ENCODE assay signal across 12 cellular contexts in genomic region chr15:40746916-40747418, GRCh38. TPM values are rescaled to one million over a fixed set of nuclear protein-coding genes. Genes with fewer than 3 reads are reported as not detected.
A peak's percentile ranks its signal among the peaks of the same experiment; 100 is the strongest.
DNase-seq lines count a peak whose midpoint lies in the region; ATAC-seq lines count a peak whose summit lies in the region.
"Had no signal": no experiment of that assay in that cellular context is flagged by ENCODE, and none has a peak within 500 bp of the region (broad histone marks: within the 10 kb centered on the region; RNA-seq: fewer than 3 reads in every experiment).

No MANE protein-coding gene starts in this region.

- peaks cover 4% of the 10 kb centered on the region for H3K36me3 ChIP-seq in H7 (replicated peaks; ENCODE audit: control insufficient read depth, insufficient read depth, low read length)
- H3K36me3 ChIP-seq in SK-N-MC (ENCODE audit: insufficient read depth, low read length): peaks cover 43% of the 10 kb centered on the region

- H3K4me3 ChIP-seq in H7 (ENCODE audit: insufficient read depth, low read depth, low read length): no peak overlapping the region
- peak overlapping the region; percentile 54 for H3K4me3 ChIP-seq in SK-N-MC
- H3K4me3 ChIP-seq in right cardiac atrium (ENCODE audit: low read length): no peak overlapping the region
- H3K4me3 ChIP-seq: lower lobe of right lung, pancreas had no signal

- H3K27me3 ChIP-seq in H7 (ENCODE audit: control insufficient read depth, insufficient read depth, low read length) (no peaks in the 10 kb centered on the region), right cardiac atrium (ENCODE audit: control insufficient read depth, insufficient read depth) (no peaks in the 10 kb centered on the region)
- H3K27me3 ChIP-seq: foreskin keratinocyte, pancreas had no signal

- H3K27ac ChIP-seq in SK-N-MC (peak overlapping the region; percentile 95), right cardiac atrium (ENCODE audit: low read length) (no peak overlapping the region)
- H3K27ac ChIP-seq: foreskin keratinocyte, pancreas had no signal

- 61% methylated on average over 3 of the region's 3 CpGs for WGBS in right cardiac atrium

- H3K9me3 ChIP-seq in SK-N-MC (ENCODE audit: low read depth, low read length) (no peaks in the 10 kb centered on the region), right cardiac atrium (ENCODE audit: control insufficient read depth, low read length) (no peaks in the 10 kb centered on the region)
- H3K9me3 ChIP-seq: lower lobe of right lung, pancreas had no signal

- DNase-seq in NCI-H82 (lab: John Stamatoyannopoulos, UW) (peak; percentile 20), NCI-H82 treated with DMSO at 0.1 percent for 48 hours (lab: John Stamatoyannopoulos, UW; ENCODE audit: unreplicated experiment) (no peak), H7 (peak; percentile 37), SK-N-MC (ENCODE audit: low read depth, low spot score) (peak; percentile 74), right cardiac atrium (no peak), UCSD-AML1 (lab: John Stamatoyannopoulos, UW; ENCODE audit: unreplicated experiment) (no peak)
- no peak for DNase-seq in effector CD8-positive, alpha-beta T cell (lab: John Stamatoyannopoulos, UW)
- DNase-seq: lower lobe of right lung, NCI-H1048, pancreas had no signal

- H3K9ac ChIP-seq in SK-N-MC (ENCODE audit: insufficient read length): peak overlapping the region; percentile 20

- peaks cover 2% of the 10 kb centered on the region for H3K4me1 ChIP-seq in right cardiac atrium (ENCODE audit: control insufficient read depth, insufficient read depth, low read length)
- H3K4me1 ChIP-seq: pancreas had no signal

- intact Hi-C loops in right cardiac atrium (cut with DNase I): no loop called here

- ATAC-seq in right cardiac atrium (peak; percentile 36 to 48), GM21528 (IDR thresholded peaks at IDR 0.05; ENCODE audit: low FRiP score, unreplicated experiment) (no peak)

RNA-seq across cellular contexts. Expression of gene RMDN3, which starts 8.1 kb away (rescaled TPM):
- 9.6 and 14.2 TPM in 2 replicates for total RNA-seq in H7 (2014; rRNA removed; shearing (Covaris generic))
- 10 to 100 TPM; 15.4 to 21.0 (median 18.0) TPM for total RNA-seq in right cardiac atrium
- polyA plus RNA-seq in right cardiac atrium: 17.6 TPM

RNA-seq across cellular contexts. Expression of gene GCHFR, which starts 16.9 kb away (rescaled TPM):
- total RNA-seq in H7 (2014; rRNA removed; shearing (Covaris generic)): 58.3 and 60.9 TPM in 2 replicates
- 10 to 100 TPM in 1 of 4 donors, 1 to 10 TPM in 3; 6.1 to 11.5 (median 7.6) TPM for total RNA-seq in right cardiac atrium
- polyA plus RNA-seq in right cardiac atrium: 14.9 TPM

RNA-seq across cellular contexts. Expression of gene C15orf62, which starts 22.8 kb away (rescaled TPM):
- total RNA-seq in H7 (2014; rRNA removed; shearing (Covaris generic)): 0.31 and 0.48 TPM in 2 replicates
- total RNA-seq in right cardiac atrium: under 1 TPM; 0.17 to 0.41 (median 0.31) TPM
- 0.25 TPM for polyA plus RNA-seq in right cardiac atrium

RNA-seq across cellular contexts. Expression of gene RAD51, which starts 52.0 kb away (rescaled TPM):
- 14.2 and 16.1 TPM in 2 replicates for total RNA-seq in H7 (2014; rRNA removed; shearing (Covaris generic))
- 1 to 10 TPM in 2 of 4 donors, under 1 TPM in 2; 0.20 to 1.4 (median 0.81) TPM for total RNA-seq in right cardiac atrium
- 0.25 TPM for polyA plus RNA-seq in right cardiac atrium

RNA-seq across cellular contexts. Expression of gene ZFYVE19, which starts 59.9 kb away (rescaled TPM):
- 25.5 and 30.0 TPM in 2 replicates for total RNA-seq in H7 (2014; rRNA removed; shearing (Covaris generic))
- total RNA-seq in right cardiac atrium: 10 to 100 TPM; 14.4 to 25.7 (median 19.3) TPM
- polyA plus RNA-seq in right cardiac atrium: 15.6 TPM

Comparison
In these comparisons a context has a peak if more than half of its experiments do, and no peak if none do; other contexts are left out.
1. DNase-seq: peak in NCI-H82 (single experiment), H7 (single experiment) and SK-N-MC (single experiment); none in NCI-H82 treated with DMSO at 0.1 percent for 48 hours (single experiment), right cardiac atrium (0 of 3), effector CD8-positive, alpha-beta T cell (single experiment) and UCSD-AML1 (single experiment).